Comparison of ENCODE assay signal across 24 cellular contexts in genomic region chr12:31210104-31210503, GRCh38.
"Had no signal": no experiment of that assay in that cellular context is flagged by ENCODE, and none has a peak within 500 bp of the region (broad histone marks: within the 10 kb centered on the region; RNA-seq: fewer than 3 reads in every experiment).

No MANE protein-coding gene starts in this region.

- FAIRE-seq: endometrium had no signal

- H3K4me1 ChIP-seq: colonic mucosa, left lung, lower lobe of right lung had no signal

- H3K36me3 ChIP-seq: colonic mucosa, esophagus squamous epithelium, gastrocnemius medialis, heart right ventricle, left lung, lower lobe of right lung had no signal

- DNase-seq: colonic mucosa; cortex of kidney; effector CD8-positive, alpha-beta T cell; effector memory CD8-positive, alpha-beta T cell; endodermal cell; erythroblast; esophagus squamous epithelium; foreskin fibroblast; foreskin melanocyte; gastrocnemius medialis; glutamatergic neuron; head of caudate nucleus; heart right ventricle; hippocampal formation; islet precursor cell; left cardiac atrium; left lung; left ventricle myocardium superior; lower lobe of right lung; mesendoderm; midbrain had no signal

- ATAC-seq: effector memory CD8-positive, alpha-beta T cell; esophagus mucosa; gastrocnemius medialis; heart right ventricle; left cardiac atrium; left lung; left ventricle myocardium superior; lower lobe of right lung had no signal

- H3K4me3 ChIP-seq: colonic mucosa, esophagus squamous epithelium, gastrocnemius medialis, heart right ventricle, left lung, lower lobe of right lung had no signal

- H3K9me3 ChIP-seq: colonic mucosa, esophagus squamous epithelium, gastrocnemius medialis, heart right ventricle, left lung, lower lobe of right lung had no signal

- H3K27ac ChIP-seq: colonic mucosa, epithelial cell of prostate, esophagus squamous epithelium, gastrocnemius medialis, heart right ventricle, left lung, lower lobe of right lung had no signal

- H3K27me3 ChIP-seq: colonic mucosa, esophagus squamous epithelium, gastrocnemius medialis, left lung had no signal
